19 cellular contexts compared by ENCODE assay signal in genomic region chr11:10695821-10696220, GRCh38. TPM values are rescaled to one million over a fixed set of nuclear protein-coding genes. Genes with fewer than 3 reads are reported as not detected.
"Had no signal": no experiment of that assay in that cellular context is flagged by ENCODE, and none has a peak within 500 bp of the region (broad histone marks: within the 10 kb centered on the region; RNA-seq: fewer than 3 reads in every experiment).

No MANE protein-coding gene starts in this region.

- H3K9ac ChIP-seq: parathyroid adenoma had no signal

- H3K36me3 Mint-ChIP-seq: activated naive CD4-positive, alpha-beta T cell treated with anti-CD3 and anti-CD28 coated beads, Interleukin-2, amount 10 ng/mL, durations not matched to agents 7 days and 5 days; natural killer cell; stimulated activated effector memory CD8-positive, alpha-beta T cell treated with anti-CD3 and anti-CD28 coated beads, Interleukin-12 subunit alpha, Interleukin-12 subunit beta, amount 100 ng/mL, for 72 hours had no signal

- H3K9me3 ChIP-seq: neutrophil had no signal

- ATAC-seq: activated naive CD8-positive, alpha-beta T cell treated with anti-CD3 and anti-CD28 coated beads, Interleukin-2, amount 50 U/mL, for 24 hours; natural killer cell; sciatic nerve; stimulated activated effector memory CD8-positive, alpha-beta T cell treated with anti-CD3 and anti-CD28 coated beads, Interleukin-12 subunit alpha, Interleukin-12 subunit beta, amount 100 ng/mL, for 72 hours had no signal

- H3K4me1 ChIP-seq: parathyroid adenoma had no signal

- H3K36me3 ChIP-seq: neutrophil had no signal

- H3K4me3 Mint-ChIP-seq: activated naive CD4-positive, alpha-beta T cell treated with anti-CD3 and anti-CD28 coated beads, Interleukin-2, amount 10 ng/mL, durations not matched to agents 7 days and 5 days; activated naive CD8-positive, alpha-beta T cell treated with anti-CD3 and anti-CD28 coated beads, Interleukin-2, amount 50 U/mL, for 24 hours; natural killer cell; stimulated activated effector memory CD8-positive, alpha-beta T cell treated with anti-CD3 and anti-CD28 coated beads, Interleukin-12 subunit alpha, Interleukin-12 subunit beta, amount 100 ng/mL, for 72 hours had no signal

- H3K27ac Mint-ChIP-seq: activated naive CD4-positive, alpha-beta T cell treated with anti-CD3 and anti-CD28 coated beads, Interleukin-2, amount 10 ng/mL, durations not matched to agents 7 days and 5 days; activated naive CD8-positive, alpha-beta T cell treated with anti-CD3 and anti-CD28 coated beads, Interleukin-2, amount 50 U/mL, for 24 hours; natural killer cell; stimulated activated effector memory CD8-positive, alpha-beta T cell treated with anti-CD3 and anti-CD28 coated beads, Interleukin-12 subunit alpha, Interleukin-12 subunit beta, amount 100 ng/mL, for 72 hours had no signal

- H3K9me3 Mint-ChIP-seq: activated naive CD4-positive, alpha-beta T cell treated with anti-CD3 and anti-CD28 coated beads, Interleukin-2, amount 10 ng/mL, durations not matched to agents 7 days and 5 days; natural killer cell; stimulated activated effector memory CD8-positive, alpha-beta T cell treated with anti-CD3 and anti-CD28 coated beads, Interleukin-12 subunit alpha, Interleukin-12 subunit beta, amount 100 ng/mL, for 72 hours had no signal

- H3K4me1 Mint-ChIP-seq: activated naive CD4-positive, alpha-beta T cell treated with anti-CD3 and anti-CD28 coated beads, Interleukin-2, amount 10 ng/mL, durations not matched to agents 7 days and 5 days; activated naive CD8-positive, alpha-beta T cell treated with anti-CD3 and anti-CD28 coated beads, Interleukin-2, amount 50 U/mL, for 24 hours; natural killer cell; stimulated activated effector memory CD8-positive, alpha-beta T cell treated with anti-CD3 and anti-CD28 coated beads, Interleukin-12 subunit alpha, Interleukin-12 subunit beta, amount 100 ng/mL, for 72 hours had no signal

- H3K27ac ChIP-seq: neutrophil, VCaP had no signal

- DNase-seq: activated CD4-positive, alpha-beta T cell treated with anti-CD3 and anti-CD28 coated beads for 1 hour; activated CD8-positive, alpha-beta memory T cell treated with anti-CD3 and anti-CD28 coated beads for 24 hours; activated CD8-positive, alpha-beta memory T cell treated with anti-CD3 and anti-CD28 coated beads, Interleukin-2, amount 50 U/mL, for 48 hours; activated effector memory CD4-positive, alpha-beta T cell treated with Interleukin-2 at 50 U/mL for 16 hours; activated naive CD4-positive, alpha-beta T cell treated with anti-CD3 and anti-CD28 coated beads, Interleukin-2, amount 10 ng/mL, durations not matched to agents 7 days and 5 days; activated naive CD8-positive, alpha-beta T cell treated with anti-CD3 and anti-CD28 coated beads, Interleukin-2, amount 50 U/mL, for 24 hours; activated T-cell treated with anti-CD3 and anti-CD28 coated beads, Interleukin-2, amount 50 U/mL, for 48 hours; cerebellar nuclear complex; effector CD4-positive, alpha-beta T cell; head of caudate nucleus; mesendoderm; natural killer cell; stimulated activated CD4-positive, alpha-beta T cell treated with anti-CD3 and anti-CD28 coated beads, Interleukin-4, amount 100 ng/mL, for 24 hours had no signal

RNA-seq across cellular contexts. Expression of gene IRAG1, which starts 2.3 kb away (rescaled TPM):
- total RNA-seq: T-helper 1 cell treated with Interleukin-12 subunit alpha and Interleukin-12 subunit beta and Interleukin-4 antibody, amounts not matched to agents 30 ng/mL and 1 ng/mL, for 36 hours had no signal
